9 cellular contexts compared by ENCODE assay signal in the genomic region with DNA sequence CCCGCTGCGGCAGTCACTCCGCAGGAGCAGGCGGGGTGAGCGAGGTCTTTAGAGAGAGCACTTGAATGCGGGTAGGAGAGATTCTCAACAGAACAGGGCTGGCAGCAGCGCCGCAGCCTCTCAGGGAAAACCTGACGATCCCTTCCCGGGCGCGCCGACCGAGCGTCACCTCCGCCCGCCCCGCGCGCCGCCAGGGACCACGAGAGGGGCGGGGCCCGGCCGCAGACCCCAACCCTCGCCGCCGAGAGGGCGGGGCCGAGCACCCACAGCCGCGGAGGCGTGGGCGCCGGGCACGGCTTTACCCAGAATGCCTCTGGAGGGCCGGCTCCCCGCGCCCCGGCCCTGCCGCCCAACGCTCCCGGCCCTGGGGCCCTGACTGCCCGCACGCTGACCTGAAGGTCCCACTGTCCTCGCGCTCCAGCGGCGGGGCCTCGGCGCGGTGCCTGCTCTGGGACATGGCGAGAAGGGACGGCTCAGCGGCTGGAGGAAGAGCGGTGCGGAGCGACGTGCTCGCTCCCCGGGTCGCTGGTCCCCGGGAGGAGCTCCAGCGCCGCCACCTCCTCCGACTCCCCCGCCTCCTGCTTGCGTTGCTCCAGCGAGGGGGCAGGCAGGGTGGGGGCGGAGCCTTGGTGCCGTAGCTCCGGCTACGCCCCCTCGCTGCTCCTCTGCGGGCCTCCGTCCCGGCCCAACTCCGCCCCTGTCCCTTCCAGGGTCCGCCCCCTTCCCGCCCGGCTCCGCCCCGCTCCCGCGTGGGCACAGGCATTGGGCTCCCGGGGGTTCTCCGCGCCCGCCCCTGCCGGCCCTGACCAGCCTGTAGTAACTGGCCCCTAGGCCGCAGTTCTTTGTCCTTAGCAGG. TPM values are rescaled to one million over a fixed set of nuclear protein-coding genes. Genes with fewer than 3 reads are reported as not detected.
DNase-seq lines count a peak whose midpoint lies in the region; ATAC-seq, FAIRE-seq and TF ChIP-seq lines count a peak whose summit lies in the region.
"Had no signal": no experiment of that assay in that cellular context is flagged by ENCODE, and none has a peak within 500 bp of the region (broad histone marks: within the 10 kb centered on the region; RNA-seq: fewer than 3 reads in every experiment).

A gene with protein sequence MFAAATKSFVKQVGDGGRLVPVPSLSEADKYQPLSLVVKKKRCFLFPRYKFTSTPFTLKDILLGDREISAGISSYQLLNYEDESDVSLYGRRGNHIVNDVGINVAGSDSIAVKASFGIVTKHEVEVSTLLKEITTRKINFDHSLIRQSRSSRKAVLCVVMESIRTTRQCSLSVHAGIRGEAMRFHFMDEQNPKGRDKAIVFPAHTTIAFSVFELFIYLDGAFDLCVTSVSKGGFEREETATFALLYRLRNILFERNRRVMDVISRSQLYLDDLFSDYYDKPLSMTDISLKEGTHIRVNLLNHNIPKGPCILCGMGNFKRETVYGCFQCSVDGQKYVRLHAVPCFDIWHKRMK (plus strand): TSS at position 805 of the 856 bp plus-strand sequence. CDS start 2,032 bp downstream, outside the sequence.
Gene PRKRA (minus strand): TSS at position 602 of the 856 bp plus-strand sequence. CDS start 145 bp downstream, at position 457.

- no peaks in the 10 kb centered on the region for H4K20me1 ChIP-seq in keratinocyte (ENCODE audit: control insufficient read depth, extremely low read depth, insufficient read depth, low read length)

- H3K9ac ChIP-seq in keratinocyte (ENCODE audit: control insufficient read depth, extremely low read depth, insufficient read depth, low read length): peak within 1 kb of the TSS; percentile 95

- peak; percentile 53 for FAIRE-seq in keratinocyte (lab: Jason Lieb, UNC)
- FAIRE-seq: colon had no signal

- peak within 1 kb of the TSS; percentile 96 for H2AFZ ChIP-seq in keratinocyte (ENCODE audit: control insufficient read depth, low read length)

- H3K27ac ChIP-seq in keratinocyte (ENCODE audit: control insufficient read depth, insufficient read depth, low read length): peak within 1 kb of the TSS; percentile 96

- peaks cover 21% of the 10 kb centered on the region for H3K4me1 ChIP-seq in keratinocyte (ENCODE audit: control insufficient read depth, extremely low read depth, insufficient read depth, low read length)

- no peaks in the 10 kb centered on the region for H3K9me3 ChIP-seq in keratinocyte (ENCODE audit: control insufficient read depth, low read depth, low read length)

- peak within 1 kb of the TSS; percentile 74 to 95 (median 83) for H3K4me3 ChIP-seq in keratinocyte (ENCODE audit: control insufficient read depth in 2 of 3, extremely low read depth in 1 of 3, insufficient read depth in 2 of 3, low read depth in 1 of 3, low read length in 3 of 3)

- ATAC-seq in GM19043 (IDR thresholded peaks at IDR 0.05; ENCODE audit: low read depth, unreplicated experiment): peak; percentile 80
- peak; percentile 84 for ATAC-seq in HG03354 (IDR thresholded peaks at IDR 0.05; ENCODE audit: poor library complexity, severe bottlenecking, unreplicated experiment)
- peak; percentile 84 to 85 for ATAC-seq in activated CD4-positive, CD25-positive, alpha-beta regulatory T cell treated with anti-CD3 and anti-CD28 coated beads, Interleukin-2, amount 50 U/mL, for 24 hours

- H3K79me2 ChIP-seq in keratinocyte (ENCODE audit: control insufficient read depth, insufficient read depth, low read length): peaks cover 25% of the 10 kb centered on the region

- TF ChIP-seq CTCF in keratinocyte (optimal IDR thresholded peaks at IDR 0.05 in 1 of 3, IDR thresholded peaks at IDR 0.05 in 1 of 3, conservative IDR thresholded peaks at IDR 0.05 in 1 of 3; ENCODE audit: extremely low read depth in 1 of 3, insufficient read depth in 2 of 3, low read length in 3 of 3): no peak

- dilution Hi-C loops in keratinocyte (cut with MboI; ENCODE audit: extremely low pct_ligation_motif_present, low sequenced_read_pairs): no loop called here

- H3K4me2 ChIP-seq in keratinocyte (ENCODE audit: control insufficient read depth, extremely low read depth, insufficient read depth, low read depth, low read length): peak within 1 kb of the TSS; percentile 94

- H3K36me3 ChIP-seq in keratinocyte (ENCODE audit: control insufficient read depth in 2 of 2, extremely low read depth in 1 of 2, insufficient read depth in 2 of 2, low read length in 2 of 2): peaks cover 0 to 1% of the 10 kb centered on the region in 2 experiments

- H3K27me3 ChIP-seq in keratinocyte (ENCODE audit: control insufficient read depth, extremely low read depth, insufficient read depth, low read length): no peaks in the 10 kb centered on the region

- DNase-seq in AG20443 (ENCODE audit: low spot score) (peak; percentile 99), NCI-H446 (lab: John Stamatoyannopoulos, UW) (peak; percentile 81 to 97), cerebellar cortex (ENCODE audit: low spot score) (peak; percentile 98), keratinocyte (ENCODE audit: low read depth, low spot score) (peak; percentile 25)
- DNase-seq in stimulated activated CD4-positive, alpha-beta T cell treated with anti-CD3 and anti-CD28 coated beads, Interleukin-12 subunit alpha, Interleukin-12 subunit beta, amount 100 ng/mL, for 48 hours (ENCODE audit: low read depth in 2 of 3, low spot score in 1 of 3): peak; percentile 93 to 95 (median 94)

- H3K9me1 ChIP-seq in keratinocyte (ENCODE audit: control insufficient read depth, extremely low read depth, insufficient read depth, low read length): no peaks in the 10 kb centered on the region

RNA-seq across cellular contexts. Expression of the first gene that starts in this region (rescaled TPM):
- polyA plus RNA-seq in keratinocyte: 1.0 to 4.1 TPM (median 3.5 TPM) in 3 replicates
- 0.90 TPM for polyA plus RNA-seq in keratinocyte (2011; ENCODE audit: low read depth)
- polyA plus RNA-seq in keratinocyte (2011; cell fraction: cytosol; rRNA removed): 0.65 and 0.85 TPM in 2 replicates
- 9.1 and 12.9 TPM in 2 replicates for polyA plus RNA-seq in keratinocyte (2011; cell fraction: nucleus; rRNA removed)
- 1.1 and 2.1 TPM in 2 replicates for polyA plus RNA-seq in keratinocyte (2012; ENCODE audit: low replicate concordance)
- polyA minus RNA-seq in keratinocyte: 0.53 to 2.5 TPM in 2 of 3 replicates, not detected in the other
- 1.5 TPM for polyA minus RNA-seq in keratinocyte (2011; cell fraction: cytosol; rRNA and poly(A)+ RNA removed)
- polyA minus RNA-seq in keratinocyte (2011; cell fraction: nucleus; rRNA and poly(A)+ RNA removed): 1.2 and 1.6 TPM in 2 replicates

RNA-seq across cellular contexts. Expression of gene PRKRA, which starts in this region (rescaled TPM):
- 27.2 to 38.4 TPM (median 31.0 TPM) in 3 replicates for polyA plus RNA-seq in keratinocyte
- 28.2 TPM for polyA plus RNA-seq in keratinocyte (2011; ENCODE audit: low read depth)
- polyA plus RNA-seq in keratinocyte (2011; cell fraction: cytosol; rRNA removed): 26.5 and 49.5 TPM in 2 replicates
- polyA plus RNA-seq in keratinocyte (2011; cell fraction: nucleus; rRNA removed): 21.1 and 23.4 TPM in 2 replicates
- polyA plus RNA-seq in keratinocyte (2012; ENCODE audit: low replicate concordance): 25.1 and 45.3 TPM in 2 replicates
- polyA minus RNA-seq in keratinocyte: 4.4 to 27.8 TPM (median 11.7 TPM) in 3 replicates
- 26.5 TPM for polyA minus RNA-seq in keratinocyte (2011; cell fraction: cytosol; rRNA and poly(A)+ RNA removed)
- 14.9 and 19.7 TPM in 2 replicates for polyA minus RNA-seq in keratinocyte (2011; cell fraction: nucleus; rRNA and poly(A)+ RNA removed)

Comparison
In these comparisons a context has a peak if more than half of its experiments do, and no peak if none do; other contexts are left out.
1. Peak in every context shown above with its lines: DNase-seq, ATAC-seq, H3K4me3 ChIP-seq and H3K27ac ChIP-seq.
2. DNase-seq: peak in every context shown above with its lines; median percentile 99 in AG20443; 98 in cerebellar cortex; 94 in stimulated activated CD4-positive, alpha-beta T cell treated with anti-CD3 and anti-CD28 coated beads, Interleukin-12 subunit alpha, Interleukin-12 subunit beta, amount 100 ng/mL, for 48 hours; 89 in NCI-H446; 25 in keratinocyte.